18 cellular contexts compared by ENCODE assay signal in genomic region chr5:115558388-115558956, GRCh38. TPM values are rescaled to one million over a fixed set of nuclear protein-coding genes. Genes with fewer than 3 reads are reported as not detected.
DNase-seq lines count a peak whose midpoint lies in the region; ATAC-seq, FAIRE-seq and TF ChIP-seq lines count a peak whose summit lies in the region.
"Had no signal": no experiment of that assay in that cellular context is flagged by ENCODE, and none has a peak within 500 bp of the region (broad histone marks: within the 10 kb centered on the region; RNA-seq: fewer than 3 reads in every experiment).

No MANE protein-coding gene starts in this region.

- dilution Hi-C loops in endothelial cell of umbilical vein (cut with MboI; ENCODE audit: extremely low pct_ligation_motif_present, low sequenced_read_pairs) = no loop called here

- BruUV-seq in endothelial cell of umbilical vein (replicated peaks; lab: Mats Ljungman, UMichigan) (no TSS peak), HepG2 (replicated peaks; lab: Mats Ljungman, UMichigan) (no TSS peak)

- H3K4me1 ChIP-seq in SK-N-SH (ENCODE audit: control insufficient read depth in 1 of 2, insufficient read depth in 2 of 2, low read depth in 1 of 2, low read length in 1 of 2) (peaks cover 3 to 16% of the 10 kb centered on the region in 2 experiments; a peak in 2 of 4 replicates), endothelial cell of umbilical vein (ENCODE audit: control insufficient read depth, extremely low read depth, insufficient read depth, low read length) (peaks cover 29% of the 10 kb centered on the region), HepG2 (ENCODE audit: insufficient read depth, low read length) (peaks cover 11% of the 10 kb centered on the region), testis (peaks cover 20% of the 10 kb centered on the region)
- H3K4me1 ChIP-seq: adrenal gland had no signal

- no peaks in the 10 kb centered on the region for H3K9me2 ChIP-seq in SK-N-SH

- ATAC-seq in SK-N-SH treated with all-trans-retinoic acid at 6 μM for 48 hours (no peak), HepG2 (no peak)
- ATAC-seq: CD8-positive, alpha-beta T cell had no signal

- H3K4me3 ChIP-seq in SK-N-SH (ENCODE audit: low read depth in 2 of 2, low read length in 1 of 2) (no peak overlapping the region), endothelial cell of umbilical vein (replicated peaks in 1 of 3; ENCODE audit: insufficient read depth in 1 of 3, low read depth in 1 of 3, low read length in 3 of 3) (no peak overlapping the region), HepG2 (replicated peaks in 1 of 3; ENCODE audit: insufficient read depth in 1 of 3, low read depth in 2 of 3, low read length in 3 of 3) (no peak overlapping the region), testis (no peak overlapping the region), WERI-Rb-1 (ENCODE audit: low read depth, low read length) (no peak overlapping the region)
- H3K4me3 ChIP-seq: adrenal gland had no signal

- H3K9ac ChIP-seq in SK-N-SH (no peak overlapping the region), endothelial cell of umbilical vein (replicated peaks; ENCODE audit: extremely low read depth, insufficient read depth, low read length) (peak overlapping the region; percentile 56), HepG2 (ENCODE audit: insufficient read depth, low read depth, low read length) (no peak overlapping the region)

- FAIRE-seq in endothelial cell of umbilical vein (lab: Jason Lieb, UNC) (peak; percentile 26), HepG2 (lab: Jason Lieb, UNC) (no peak)
- FAIRE-seq: A204.1, GM12891 had no signal

- POLR2A ChIA-PET in SK-N-SH (lab: Yijun Ruan, JAX) = no interaction called here
- POLR2A ChIA-PET in endothelial cell of umbilical vein (lab: Charles Lee) = no interaction called here
- POLR2A ChIA-PET in HepG2 (lab: Yijun Ruan, JAX) = no interaction called here

- intact Hi-C loops in endothelial cell of umbilical vein (cut with micrococcal nuclease) (loop anchor here (1.0 to 2.0 kb wide), 2 partner anchors 14 to 16 kb away; partner anchors contain the start of gene FEM1C), HepG2 (cut with micrococcal nuclease; ENCODE audit: unreplicated experiment) (no loop called here), testis (cut with DNase I; ENCODE audit: low total_unique reads) (no loop called here)

- H3K27me3 ChIP-seq in SK-N-SH (ENCODE audit: insufficient read depth) = no peaks in the 10 kb centered on the region
- H3K27me3 ChIP-seq in endothelial cell of umbilical vein (ENCODE audit: control insufficient read depth in 2 of 2, insufficient read depth in 2 of 2, low read length in 2 of 2) = no peaks in the 10 kb centered on the region
- 0 out of 5 replicates have a peak, but pooled peaks cover 0 to 2% of the 10 kb centered on the region in 2 experiments for H3K27me3 ChIP-seq in HepG2 (ENCODE audit: control insufficient read depth in 1 of 2, insufficient read depth in 2 of 2, low read length in 2 of 2)
- H3K27me3 ChIP-seq in testis = no peaks in the 10 kb centered on the region
- H3K27me3 ChIP-seq in WERI-Rb-1 (ENCODE audit: insufficient read depth, low read depth, severe bottlenecking) = no peaks in the 10 kb centered on the region
- H3K27me3 ChIP-seq: adrenal gland had no signal

- H3F3A ChIP-seq in SK-N-SH (replicated peaks; ENCODE audit: insufficient read depth) = no peaks in the 10 kb centered on the region

- H2AFZ ChIP-seq in SK-N-SH (ENCODE audit: low read depth) = peak overlapping the region; percentile 37; the same call in 1 of the 2 replicates
- H2AFZ ChIP-seq in endothelial cell of umbilical vein (ENCODE audit: low read depth, low read length) = peak overlapping the region; percentile 93
- no peak overlapping the region for H2AFZ ChIP-seq in HepG2 (ENCODE audit: low read length)

- H3K4me2 ChIP-seq in SK-N-SH = no peak overlapping the region
- peak overlapping the region; percentile 68 for H3K4me2 ChIP-seq in endothelial cell of umbilical vein (ENCODE audit: insufficient read depth, low read length)
- 0 out of 2 replicates have a peak overlapping the region, but pooled peaks have one; percentile 7 for H3K4me2 ChIP-seq in HepG2 (ENCODE audit: low read depth, low read length)

- H3K9me1 ChIP-seq in endothelial cell of umbilical vein (replicated peaks; ENCODE audit: control insufficient read depth, extremely low read depth, insufficient read depth, low read length) = no peaks in the 10 kb centered on the region

- in situ Hi-C loops in HepG2 (cut with HindIII; ENCODE audit: extremely low pct_ligation_motif_present, low pct_unique_long_range_greater_than_20kb) = no loop called here

- DNase-seq in SK-N-SH = no peak
- DNase-seq in endothelial cell of umbilical vein (ENCODE audit: low read depth, low spot score) = peak; percentile 52
- DNase-seq in HepG2 (ENCODE audit: low spot score) = no peak
- peak; percentile 84 for DNase-seq in testis
- DNase-seq in medulla oblongata (ENCODE audit: extremely low spot score) = no peak
- DNase-seq in WERI-Rb-1 = no peak
- DNase-seq in inferior parietal cortex (ENCODE audit: extremely low spot score) = no peak
- DNase-seq: activated CD4-positive, alpha-beta T cell treated with anti-CD3 and anti-CD28 coated beads, Interleukin-2, amount 10 ng/mL, durations not matched to agents 7 days and 5 days; activated T-cell treated with anti-CD3 and anti-CD28 coated beads, Interleukin-2, amount 50 U/mL, for 48 hours; adrenal gland; CD8-positive, alpha-beta T cell; NCI-H748 treated with DMSO at 0.1 percent for 48 hours; RPMI8226; stimulated activated CD4-positive, alpha-beta T cell treated with anti-CD3 and anti-CD28 coated beads, Interleukin-2, amount 100 ng/mL, for 48 hours had no signal

- H3K9me3 ChIP-seq in SK-N-SH = no peaks in the 10 kb centered on the region
- H3K9me3 ChIP-seq in endothelial cell of umbilical vein (replicated peaks; ENCODE audit: control insufficient read depth, insufficient read depth, low read length) = no peaks in the 10 kb centered on the region
- no peaks in the 10 kb centered on the region for H3K9me3 ChIP-seq in HepG2 (ENCODE audit: low read length)
- H3K9me3 ChIP-seq in testis = no peaks in the 10 kb centered on the region
- no peaks in the 10 kb centered on the region for H3K9me3 ChIP-seq in WERI-Rb-1 (ENCODE audit: severe bottlenecking)
- H3K9me3 ChIP-seq: adrenal gland had no signal

- no peak for TF ChIP-seq POLR2A in endothelial cell of umbilical vein (IDR thresholded peaks at IDR 0.05; ENCODE audit: low read depth, low read length)
- no peak for TF ChIP-seq POLR2A in HepG2 (IDR thresholded peaks at IDR 0.05; ENCODE audit: insufficient read depth in 1 of 2, low read depth in 2 of 2, low read length in 2 of 2)
- TF ChIP-seq POLR2A in testis (IDR thresholded peaks at IDR 0.05) = no peak

- no peak for TF ChIP-seq EP300 in SK-N-SH (IDR thresholded peaks at IDR 0.05; ENCODE audit: borderline replicate concordance in 1 of 2, low read depth in 1 of 2, low read length in 1 of 2)
- TF ChIP-seq EP300 in HepG2 (IDR thresholded peaks at IDR 0.05; ENCODE audit: low read depth in 2 of 2, low read length in 2 of 2) = no peak
- no peak for TF ChIP-seq EP300 in HepG2 (CRISPR knock-in tag; IDR thresholded peaks at IDR 0.05; ENCODE audit: borderline replicate concordance)

- H3K36me3 ChIP-seq in SK-N-SH (replicated peaks in 1 of 2; ENCODE audit: control insufficient read depth in 1 of 2, insufficient read depth in 2 of 2, low read length in 1 of 2) (no peaks in the 10 kb centered on the region), endothelial cell of umbilical vein (ENCODE audit: control insufficient read depth in 2 of 2, extremely low read depth in 1 of 2, insufficient read depth in 2 of 2, low read length in 2 of 2) (no peaks in the 10 kb centered on the region), HepG2 (replicated peaks in 1 of 2; ENCODE audit: control insufficient read depth in 1 of 2, insufficient read depth in 2 of 2, low read length in 2 of 2) (no peaks in the 10 kb centered on the region), testis (ENCODE audit: low read depth, missing control alignments) (no peaks in the 10 kb centered on the region), WERI-Rb-1 (no peaks in the 10 kb centered on the region)
- H3K36me3 ChIP-seq: adrenal gland had no signal

- whole genome bisulfite sequencing in SK-N-SH (ENCODE audit: low lambda C conversion rate) = 80% methylated on average over 4 of the region's 4 CpGs
- 0% methylated on average over 4 of the region's 4 CpGs for WGBS in HepG2 (ENCODE audit: low lambda C conversion rate)
- 32 to 43% methylated on average over 4 of the region's 4 CpGs for WGBS in testis, 2 donors

- CTCF ChIA-PET in SK-N-SH (lab: Yijun Ruan, JAX) = interaction anchor here (1.3 kb wide), 1 partner anchor 249 kb away, joined by 6 read pairs; no protein-coding TSS in a partner anchor
- CTCF ChIA-PET in endothelial cell of umbilical vein (lab: Charles Lee) = interaction anchor here (1.0 to 2.3 kb wide), 3 partner anchors 9 to 19 kb away, joined by 3 to 13 read pairs (median 4); no protein-coding TSS in a partner anchor
- CTCF ChIA-PET in HepG2 (lab: Yijun Ruan, JAX; ENCODE audit: low intra/inter-chr PET ratio, low total read pairs) = no interaction called here

- H3K27ac ChIP-seq in SK-N-SH (ENCODE audit: low read depth in 2 of 2, low read length in 1 of 2) (0 out of 4 replicates have a peak overlapping the region, but pooled peaks of 1 of the 2 experiments have one; percentile 29), endothelial cell of umbilical vein (ENCODE audit: insufficient read depth, low read depth, low read length) (peak overlapping the region; percentile 94), HepG2 (ENCODE audit: extremely low read length, insufficient read depth, low read length) (no peak overlapping the region), testis (peak overlapping the region; percentile 74 to 80), WERI-Rb-1 (no peak overlapping the region)

- no peak for TF ChIP-seq RAD21 in SK-N-SH (IDR thresholded peaks at IDR 0.05; ENCODE audit: low read length)
- TF ChIP-seq RAD21 in HepG2 (CRISPR knock-in tag; IDR thresholded peaks at IDR 0.05) = no peak

- no peaks in the 10 kb centered on the region for H3K79me2 ChIP-seq in SK-N-SH (ENCODE audit: insufficient read depth)
- H3K79me2 ChIP-seq in endothelial cell of umbilical vein (ENCODE audit: control insufficient read depth, insufficient read depth, low read length) = no peaks in the 10 kb centered on the region
- no peaks in the 10 kb centered on the region for H3K79me2 ChIP-seq in HepG2 (ENCODE audit: insufficient read depth, low read length)

- no peak for TF ChIP-seq CTCF in SK-N-SH (IDR thresholded peaks at IDR 0.05)
- TF ChIP-seq CTCF in endothelial cell of umbilical vein (IDR thresholded peaks at IDR 0.05; ENCODE audit: extremely low read depth in 1 of 2, insufficient read depth in 1 of 2, low read depth in 1 of 2, low read length in 2 of 2) = no peak
- no peak for TF ChIP-seq CTCF in HepG2 (CRISPR knock-in tag; IDR thresholded peaks at IDR 0.05)
- TF ChIP-seq CTCF in testis (IDR thresholded peaks at IDR 0.05) = no peak
- TF ChIP-seq CTCF in WERI-Rb-1 (IDR thresholded peaks at IDR 0.05; ENCODE audit: low read depth, low read length) = no peak

- H4K20me1 ChIP-seq in SK-N-SH (ENCODE audit: insufficient read depth) (no peaks in the 10 kb centered on the region), endothelial cell of umbilical vein (replicated peaks; ENCODE audit: control insufficient read depth, extremely low read depth, insufficient read depth, low read length) (no peaks in the 10 kb centered on the region), HepG2 (ENCODE audit: insufficient read depth, low read length) (no peaks in the 10 kb centered on the region)

RNA-seq across cellular contexts. Expression of gene FEM1C, which starts 13.9 kb away (rescaled TPM):
- polyA plus RNA-seq in SK-N-SH (2012; rRNA removed) (2.8 and 3.9 TPM in 2 replicates), endothelial cell of umbilical vein (4.3 and 6.2 TPM in 2 replicates), HepG2 (2011; rRNA removed) (6.1 and 8.3 TPM in 2 replicates), testis (ENCODE audit: insufficient read depth, low read depth, low replicate concordance) (25.9 TPM)
- 3.6 and 4.3 TPM in 2 replicates for polyA plus RNA-seq in SK-N-SH (2012; cell fraction: cytosol; rRNA removed)
- 2.9 and 6.4 TPM in 2 replicates for polyA plus RNA-seq in SK-N-SH (2012; cell fraction: nucleus; rRNA removed)
- total RNA-seq in endothelial cell of umbilical vein (16.0 and 16.7 TPM in 2 replicates), HepG2 (2016; rRNA removed; fragmentation: Illumina TruSeq; extraction: Trizol) (5.5 and 11.1 TPM in 2 replicates), testis (10 to 100 TPM; 20.0 to 28.7 TPM)
- 5.2 and 5.7 TPM in 2 replicates for polyA plus RNA-seq in endothelial cell of umbilical vein (2011; cell fraction: cytosol; rRNA removed)
- 12.3 and 12.9 TPM in 2 replicates for polyA plus RNA-seq in endothelial cell of umbilical vein (2011; cell fraction: nucleus; rRNA removed)
- polyA plus RNA-seq in endothelial cell of umbilical vein (2012) = 8.5 and 9.9 TPM in 2 replicates
- 17.7 and 18.8 TPM in 2 replicates for polyA minus RNA-seq in endothelial cell of umbilical vein
- polyA minus RNA-seq in endothelial cell of umbilical vein (2011; cell fraction: cytosol; rRNA and poly(A)+ RNA removed) = 7.0 TPM
- 26.9 and 32.2 TPM in 2 replicates for polyA minus RNA-seq in endothelial cell of umbilical vein (2011; cell fraction: nucleus; rRNA and poly(A)+ RNA removed)
- 0.61 and 0.62 TPM in 2 replicates for total RNA-seq in HepG2 (2016; cell fraction: cytosol; rRNA removed; fragmentation: Illumina TruSeq; extraction: Trizol; ENCODE audit: low read depth)
- 5.9 and 10.2 TPM in 2 replicates for total RNA-seq in HepG2 (2016; cell fraction: insoluble cytoplasmic fraction; rRNA removed; fragmentation: Illumina TruSeq; extraction: Trizol)
- total RNA-seq in HepG2 (2016; cell fraction: membrane; rRNA removed; fragmentation: Illumina TruSeq; extraction: Trizol) = 3.9 and 4.5 TPM in 2 replicates
- 10.2 and 10.6 TPM in 2 replicates for total RNA-seq in HepG2 (2016; cell fraction: nucleus; rRNA removed; fragmentation: Illumina TruSeq; extraction: Trizol)
- polyA plus RNA-seq in HepG2 (2011; cell fraction: cytosol; rRNA removed) = 2.9 and 4.4 TPM in 2 replicates
- polyA plus RNA-seq in HepG2 (2011; cell fraction: nucleus; rRNA removed) = 4.6 and 5.1 TPM in 2 replicates
- polyA plus RNA-seq in HepG2 (2012) = 7.4 and 8.4 TPM in 2 replicates
- polyA plus RNA-seq in HepG2 (2016; cell fraction: cytosol; fragmentation: Illumina TruSeq; extraction: Trizol; ENCODE audit: low read depth) = 0.19 and 0.23 TPM in 2 replicates
- polyA plus RNA-seq in HepG2 (2016; cell fraction: insoluble cytoplasmic fraction; fragmentation: Illumina TruSeq; extraction: Trizol; ENCODE audit: low read depth) = 6.5 and 7.0 TPM in 2 replicates
- polyA plus RNA-seq in HepG2 (2016; cell fraction: membrane; fragmentation: Illumina TruSeq; extraction: Trizol; ENCODE audit: low read depth) = 1.5 and 1.7 TPM in 2 replicates
- polyA plus RNA-seq in HepG2 (2016; cell fraction: nucleus; fragmentation: Illumina TruSeq; extraction: Trizol; ENCODE audit: insufficient read depth, low read depth) = 12.4 and 13.4 TPM in 2 replicates
- polyA minus RNA-seq in HepG2 (2011; rRNA and poly(A)+ RNA removed; ENCODE audit: low replicate concordance) = 6.1 and 8.3 TPM in 2 replicates
- 9.9 and 11.2 TPM in 2 replicates for polyA minus RNA-seq in HepG2 (2011; cell fraction: cytosol; rRNA and poly(A)+ RNA removed)
- polyA minus RNA-seq in HepG2 (2011; cell fraction: nucleus; rRNA and poly(A)+ RNA removed) = 17.0 and 21.4 TPM in 2 replicates

RNA-seq across cellular contexts. Expression of gene TICAM2, which starts 43.8 kb away (rescaled TPM):
- not detected in 2 replicates for polyA plus RNA-seq in SK-N-SH (2012; rRNA removed)
- 0.01 TPM in 2 replicates for polyA plus RNA-seq in SK-N-SH (2012; cell fraction: cytosol; rRNA removed)
- polyA plus RNA-seq in SK-N-SH (2012; cell fraction: nucleus; rRNA removed) = not detected in 2 replicates
- 3.2 and 3.5 TPM in 2 replicates for total RNA-seq in endothelial cell of umbilical vein
- polyA plus RNA-seq in endothelial cell of umbilical vein = 0.10 and 0.18 TPM in 2 replicates
- 0.06 and 0.30 TPM in 2 replicates for polyA plus RNA-seq in endothelial cell of umbilical vein (2011; cell fraction: cytosol; rRNA removed)
- polyA plus RNA-seq in endothelial cell of umbilical vein (2011; cell fraction: nucleus; rRNA removed) = 0.11 and 0.22 TPM in 2 replicates
- polyA plus RNA-seq in endothelial cell of umbilical vein (2012) = 1.3 and 2.5 TPM in 2 replicates
- polyA minus RNA-seq in endothelial cell of umbilical vein = 0.13 TPM in 1 of 2 replicates, not detected in the other
- polyA minus RNA-seq in endothelial cell of umbilical vein (2011; cell fraction: cytosol; rRNA and poly(A)+ RNA removed) = not detected
- 0.63 and 0.77 TPM in 2 replicates for polyA minus RNA-seq in endothelial cell of umbilical vein (2011; cell fraction: nucleus; rRNA and poly(A)+ RNA removed)
- total RNA-seq in HepG2 (2016; rRNA removed; fragmentation: Illumina TruSeq; extraction: Trizol) = 0.04 TPM in 1 of 2 replicates, not detected in the other
- not detected in 2 replicates for total RNA-seq in HepG2 (2016; cell fraction: cytosol; rRNA removed; fragmentation: Illumina TruSeq; extraction: Trizol; ENCODE audit: low read depth)
- total RNA-seq in HepG2 (2016; cell fraction: insoluble cytoplasmic fraction; rRNA removed; fragmentation: Illumina TruSeq; extraction: Trizol) = 0.06 TPM in 1 of 2 replicates, not detected in the other
- total RNA-seq in HepG2 (2016; cell fraction: membrane; rRNA removed; fragmentation: Illumina TruSeq; extraction: Trizol) = 0.06 TPM in 1 of 2 replicates, not detected in the other
- not detected in 2 replicates for total RNA-seq in HepG2 (2016; cell fraction: nucleus; rRNA removed; fragmentation: Illumina TruSeq; extraction: Trizol)
- not detected in 2 replicates for polyA plus RNA-seq in HepG2 (2011; rRNA removed)
- not detected in 2 replicates for polyA plus RNA-seq in HepG2 (2011; cell fraction: cytosol; rRNA removed)
- polyA plus RNA-seq in HepG2 (2011; cell fraction: nucleus; rRNA removed) = 0.09 and 0.13 TPM in 2 replicates
- not detected in 2 replicates for polyA plus RNA-seq in HepG2 (2012)
- not detected in 2 replicates for polyA plus RNA-seq in HepG2 (2016; cell fraction: cytosol; fragmentation: Illumina TruSeq; extraction: Trizol; ENCODE audit: low read depth)
- polyA plus RNA-seq in HepG2 (2016; cell fraction: insoluble cytoplasmic fraction; fragmentation: Illumina TruSeq; extraction: Trizol; ENCODE audit: low read depth) = not detected in 2 replicates
- polyA plus RNA-seq in HepG2 (2016; cell fraction: membrane; fragmentation: Illumina TruSeq; extraction: Trizol; ENCODE audit: low read depth) = not detected in 2 replicates
- polyA plus RNA-seq in HepG2 (2016; cell fraction: nucleus; fragmentation: Illumina TruSeq; extraction: Trizol; ENCODE audit: insufficient read depth, low read depth) = not detected in 2 replicates
- polyA minus RNA-seq in HepG2 (2011; rRNA and poly(A)+ RNA removed; ENCODE audit: low replicate concordance) = 0.12 TPM in 1 of 2 replicates, not detected in the other
- polyA minus RNA-seq in HepG2 (2011; cell fraction: cytosol; rRNA and poly(A)+ RNA removed) = not detected in 2 replicates
- polyA minus RNA-seq in HepG2 (2011; cell fraction: nucleus; rRNA and poly(A)+ RNA removed) = 0.26 and 0.99 TPM in 2 replicates
- total RNA-seq in testis = under 1 TPM in 1 of 2 donors, not detected in 1; 0.68 TPM
- 1.1 TPM for polyA plus RNA-seq in testis (ENCODE audit: insufficient read depth, low read depth, low replicate concordance)
- total RNA-seq: HT-29 had no signal

Comparison
In these comparisons a context has a peak if more than half of its experiments do, and no peak if none do; other contexts are left out.
1. DNase-seq: peak in endothelial cell of umbilical vein (single experiment) and testis (single experiment); none in SK-N-SH (single experiment), HepG2 (single experiment), medulla oblongata (single experiment), WERI-Rb-1 (single experiment) and inferior parietal cortex (single experiment).
2. H3K27ac ChIP-seq: peak in endothelial cell of umbilical vein (single experiment) and testis (2 of 2); none in HepG2 (single experiment) and WERI-Rb-1 (single experiment).